ENCODE assay signal across 8 cellular contexts in the genomic region with DNA sequence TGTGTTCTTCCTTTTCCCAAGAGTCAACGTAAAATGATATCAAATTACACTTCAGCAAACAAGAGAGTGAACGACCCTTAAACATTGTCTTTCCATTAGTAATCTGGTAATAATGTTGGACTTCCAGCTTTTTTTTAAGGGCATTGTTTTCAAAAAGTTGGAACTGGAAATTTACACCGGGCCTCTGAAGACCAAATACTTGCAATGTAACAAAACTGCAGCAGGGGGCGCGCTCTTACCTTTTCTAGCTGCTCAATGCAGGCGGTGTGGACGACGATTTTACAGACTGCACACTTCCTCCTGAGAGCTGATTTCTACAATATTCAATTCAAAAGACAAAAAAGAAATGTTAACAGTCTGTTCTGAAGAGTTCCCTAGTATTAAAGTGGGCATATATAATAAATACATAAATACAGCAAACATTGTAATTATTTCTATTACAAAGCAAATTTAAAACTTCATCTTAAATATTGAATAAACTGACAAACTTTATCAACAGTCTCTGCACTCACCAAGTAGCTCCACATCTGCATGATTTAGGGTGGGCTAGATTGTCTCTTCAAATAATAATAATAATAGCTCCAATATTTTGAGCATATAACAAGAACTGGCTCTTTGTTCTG.
DNase-seq lines count a peak whose midpoint lies in the region; ATAC-seq and TF ChIP-seq lines count a peak whose summit lies in the region.

No MANE protein-coding gene starts in this region.

- H3K79me2 ChIP-seq in SK-N-SH (ENCODE audit: insufficient read depth) = no peaks in the 10 kb centered on the region

- H3K9ac ChIP-seq in SK-N-SH = peak overlapping the region; percentile 26

- peak; percentile 30 for DNase-seq in GDM1 (lab: John Stamatoyannopoulos, UW)
- DNase-seq in HEK293T (ENCODE audit: extremely low spot score) = peak; percentile 78
- DNase-seq in NCI-H1048 (lab: John Stamatoyannopoulos, UW) = peak; percentile 48
- peak; percentile 74 for DNase-seq in SK-N-SH
- DNase-seq in activated naive CD8-positive, alpha-beta T cell treated with anti-CD3 and anti-CD28 coated beads, Interleukin-2, amount 50 U/mL, for 24 hours = peak; percentile 78
- peak; percentile 72 to 79 for DNase-seq in heart right ventricle
- DNase-seq in putamen (ENCODE audit: low spot score) = peak; percentile 70

- TF ChIP-seq RAD21 in SK-N-SH (IDR thresholded peaks at IDR 0.05; ENCODE audit: low read length) = peak; percentile 99

- H3K4me3 ChIP-seq in SK-N-SH (ENCODE audit: low read depth in 2 of 2, low read length in 1 of 2) (peak overlapping the region in 1 of 2 experiments; percentile 20; a peak in 1 of 4 replicates), heart right ventricle (no peak overlapping the region)

- no peaks in the 10 kb centered on the region for H3K9me2 ChIP-seq in SK-N-SH

- H3K4me1 ChIP-seq in SK-N-SH (ENCODE audit: control insufficient read depth in 1 of 2, insufficient read depth in 2 of 2, low read depth in 1 of 2, low read length in 1 of 2) = peaks cover 26 to 27% of the 10 kb centered on the region in 2 experiments
- peaks cover 0 to 30% (median 15%) of the 10 kb centered on the region in 9 donors for H3K4me1 ChIP-seq in heart right ventricle

- POLR2A ChIA-PET in HEK293T (lab: Yijun Ruan, JAX) (no interaction called here), SK-N-SH (lab: Yijun Ruan, JAX) (interaction anchor here (2.2 kb wide), 1 partner anchor 191 kb away, joined by 14 read pairs; a partner anchor contains a TSS)

- H3K27me3 ChIP-seq in SK-N-SH (ENCODE audit: insufficient read depth) (no peaks in the 10 kb centered on the region), heart right ventricle (no peaks in the 10 kb centered on the region)

- WGBS in SK-N-SH (ENCODE audit: low lambda C conversion rate) = 4% methylated on average over 8 of the region's 8 CpGs
- 4 to 5% methylated on average over 8 of the region's 8 CpGs for WGBS in heart right ventricle, 2 donors

- H4K20me1 ChIP-seq in SK-N-SH (ENCODE audit: insufficient read depth) = no peaks in the 10 kb centered on the region

- peak overlapping the region; percentile 55 to 92 for H3K27ac ChIP-seq in SK-N-SH (ENCODE audit: low read depth in 2 of 2, low read length in 1 of 2)
- peak overlapping the region in 4 of 10 donors; percentile 6 to 49 (median 40) for H3K27ac ChIP-seq in heart right ventricle

- no peaks in the 10 kb centered on the region for H3K4me1 Mint-ChIP-seq in activated naive CD8-positive, alpha-beta T cell treated with anti-CD3 and anti-CD28 coated beads, Interleukin-2, amount 50 U/mL, for 24 hours

- no peak overlapping the region for H3K4me3 Mint-ChIP-seq in activated naive CD8-positive, alpha-beta T cell treated with anti-CD3 and anti-CD28 coated beads, Interleukin-2, amount 50 U/mL, for 24 hours

- H3K9me3 ChIP-seq in SK-N-SH (no peaks in the 10 kb centered on the region), heart right ventricle (no peaks in the 10 kb centered on the region)

- H3K27me3 Mint-ChIP-seq in activated naive CD8-positive, alpha-beta T cell treated with anti-CD3 and anti-CD28 coated beads, Interleukin-2, amount 50 U/mL, for 24 hours = peaks cover 8% of the 10 kb centered on the region

- intact Hi-C loops in heart right ventricle (cut with DNase I) = loop anchor here (1.0 to 10.0 kb wide), 9 partner anchors 128 to 358 kb away; a partner anchor contains a TSS

- peak overlapping the region; percentile 81 for H2AFZ ChIP-seq in SK-N-SH (ENCODE audit: low read depth)

- peak; percentile 65 for ATAC-seq in activated naive CD8-positive, alpha-beta T cell treated with anti-CD3 and anti-CD28 coated beads, Interleukin-2, amount 50 U/mL, for 24 hours
- peak in 7 of 8 donors; percentile 75 to 92 (median 84) for ATAC-seq in heart right ventricle
- ATAC-seq in GM21367 (IDR thresholded peaks at IDR 0.05; ENCODE audit: unreplicated experiment) = no peak

- CTCF ChIA-PET in HEK293T (lab: Yijun Ruan, JAX) (interaction anchor here (0.6 to 2.0 kb wide), 15 partner anchors 9 to 1266 kb away, joined by 3 to 7 read pairs (median 3); no protein-coding TSS in a partner anchor), SK-N-SH (lab: Yijun Ruan, JAX) (interaction anchor here (0.6 to 12.7 kb wide), 89 partner anchors 10 to 698 kb away, joined by 3 to 178 read pairs (median 5); a partner anchor contains a TSS)

- no peak overlapping the region for H3K27ac Mint-ChIP-seq in activated naive CD8-positive, alpha-beta T cell treated with anti-CD3 and anti-CD28 coated beads, Interleukin-2, amount 50 U/mL, for 24 hours

- TF ChIP-seq CTCF in SK-N-SH (IDR thresholded peaks at IDR 0.05) (peak; percentile 99), heart right ventricle (IDR thresholded peaks at IDR 0.05) (peak; percentile 62 to 91 (median 88))

- TF ChIP-seq EP300 in SK-N-SH (IDR thresholded peaks at IDR 0.05; ENCODE audit: borderline replicate concordance in 1 of 2, low read depth in 1 of 2, low read length in 1 of 2) = no peak

- peak overlapping the region; percentile 12; the same call in 1 of the 2 replicates for H3K4me2 ChIP-seq in SK-N-SH

- H3F3A ChIP-seq in SK-N-SH (replicated peaks; ENCODE audit: insufficient read depth) = peaks cover 9% of the 10 kb centered on the region

- H3K36me3 ChIP-seq in SK-N-SH (replicated peaks in 1 of 2; ENCODE audit: control insufficient read depth in 1 of 2, insufficient read depth in 2 of 2, low read length in 1 of 2) (peaks cover 0 to 6% of the 10 kb centered on the region in 2 experiments), heart right ventricle (no peaks in the 10 kb centered on the region)

- no peaks in the 10 kb centered on the region for H3K9me3 Mint-ChIP-seq in activated naive CD8-positive, alpha-beta T cell treated with anti-CD3 and anti-CD28 coated beads, Interleukin-2, amount 50 U/mL, for 24 hours

- H3K36me3 Mint-ChIP-seq in activated naive CD8-positive, alpha-beta T cell treated with anti-CD3 and anti-CD28 coated beads, Interleukin-2, amount 50 U/mL, for 24 hours (ENCODE audit: low read depth) = no peaks in the 10 kb centered on the region

TF ChIP-seq in HEK293T, 16 proteins besides CTCF, POLR2A, EP300 and RAD21:
- no peak for TF ChIP-seq ZNF384 (IDR thresholded peaks at IDR 0.05)
- no peak for TF ChIP-seq NFRKB (IDR thresholded peaks at IDR 0.05)
- TF ChIP-seq BHLHE40 (IDR thresholded peaks at IDR 0.05; ENCODE audit: borderline replicate concordance) = no peak
- TF ChIP-seq FOXA1 (IDR thresholded peaks at IDR 0.05) = no peak
- TF ChIP-seq TARDBP (IDR thresholded peaks at IDR 0.05) = no peak
- no peak for TF ChIP-seq CTBP1 (IDR thresholded peaks at IDR 0.05; ENCODE audit: borderline replicate concordance)
- TF ChIP-seq SUZ12 (IDR thresholded peaks at IDR 0.05) = no peak
- TF ChIP-seq HDGF (IDR thresholded peaks at IDR 0.05; ENCODE audit: borderline replicate concordance) = no peak
- no peak for TF ChIP-seq ARNT (IDR thresholded peaks at IDR 0.05)
- TF ChIP-seq, protein P1, sequence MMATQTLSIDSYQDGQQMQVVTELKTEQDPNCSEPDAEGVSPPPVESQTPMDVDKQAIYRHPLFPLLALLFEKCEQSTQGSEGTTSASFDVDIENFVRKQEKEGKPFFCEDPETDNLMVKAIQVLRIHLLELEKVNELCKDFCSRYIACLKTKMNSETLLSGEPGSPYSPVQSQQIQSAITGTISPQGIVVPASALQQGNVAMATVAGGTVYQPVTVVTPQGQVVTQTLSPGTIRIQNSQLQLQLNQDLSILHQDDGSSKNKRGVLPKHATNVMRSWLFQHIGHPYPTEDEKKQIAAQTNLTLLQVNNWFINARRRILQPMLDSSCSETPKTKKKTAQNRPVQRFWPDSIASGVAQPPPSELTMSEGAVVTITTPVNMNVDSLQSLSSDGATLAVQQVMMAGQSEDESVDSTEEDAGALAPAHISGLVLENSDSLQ (IDR thresholded peaks at IDR 0.05) = no peak
- no peak for TF ChIP-seq L3MBTL2 (conservative IDR thresholded peaks at IDR 0.05)
- TF ChIP-seq SP1 (IDR thresholded peaks at IDR 0.05) = no peak
- no peak for TF ChIP-seq FOXK2 (IDR thresholded peaks at IDR 0.05)
- no peak for TF ChIP-seq LEF1 (IDR thresholded peaks at IDR 0.05; ENCODE audit: borderline replicate concordance)
- TF ChIP-seq FOXM1 (IDR thresholded peaks at IDR 0.05; ENCODE audit: borderline replicate concordance) = no peak
- no peak for TF ChIP-seq ELF4 (IDR thresholded peaks at IDR 0.05)

TF ChIP-seq in SK-N-SH, 30 proteins besides CTCF, POLR2A, EP300 and RAD21:
- TF ChIP-seq, protein P2, sequence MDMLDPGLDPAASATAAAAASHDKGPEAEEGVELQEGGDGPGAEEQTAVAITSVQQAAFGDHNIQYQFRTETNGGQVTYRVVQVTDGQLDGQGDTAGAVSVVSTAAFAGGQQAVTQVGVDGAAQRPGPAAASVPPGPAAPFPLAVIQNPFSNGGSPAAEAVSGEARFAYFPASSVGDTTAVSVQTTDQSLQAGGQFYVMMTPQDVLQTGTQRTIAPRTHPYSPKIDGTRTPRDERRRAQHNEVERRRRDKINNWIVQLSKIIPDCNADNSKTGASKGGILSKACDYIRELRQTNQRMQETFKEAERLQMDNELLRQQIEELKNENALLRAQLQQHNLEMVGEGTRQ (IDR thresholded peaks at IDR 0.05; ENCODE audit: borderline replicate concordance, low read depth, low read length) = no peak
- TF ChIP-seq MXI1 (IDR thresholded peaks at IDR 0.05; ENCODE audit: low read depth, low read length) = peak; percentile 40; the same call in 1 of the 2 replicates
- TF ChIP-seq, protein P3, sequence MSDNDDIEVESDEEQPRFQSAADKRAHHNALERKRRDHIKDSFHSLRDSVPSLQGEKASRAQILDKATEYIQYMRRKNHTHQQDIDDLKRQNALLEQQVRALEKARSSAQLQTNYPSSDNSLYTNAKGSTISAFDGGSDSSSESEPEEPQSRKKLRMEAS (IDR thresholded peaks at IDR 0.05; ENCODE audit: low read depth) = 0 out of 2 replicates have a peak, but pooled peaks have one; percentile 31
- TF ChIP-seq FOXJ3 (CRISPR knock-in tag; IDR thresholded peaks at IDR 0.05) = no peak
- no peak for TF ChIP-seq POLR2AphosphoS5 (IDR thresholded peaks at IDR 0.05; ENCODE audit: low read depth, low read length)
- TF ChIP-seq TCF12 (IDR thresholded peaks at IDR 0.05) = no peak
- TF ChIP-seq NRF1 (IDR thresholded peaks at IDR 0.05; ENCODE audit: low read depth, low read length) = 0 out of 2 replicates have a peak, but pooled peaks have one; percentile 18
- TF ChIP-seq SMC3 (IDR thresholded peaks at IDR 0.05; ENCODE audit: low read depth, low read length) = peak; percentile 97
- TF ChIP-seq NFIC (IDR thresholded peaks at IDR 0.05; ENCODE audit: borderline replicate concordance) = no peak
- 0 out of 2 replicates have a peak, but pooled peaks have one; percentile 11 for TF ChIP-seq RCOR1 (IDR thresholded peaks at IDR 0.05; ENCODE audit: low read length)
- peak; percentile 60; the same call in 1 of the 2 replicates for TF ChIP-seq SIN3A (IDR thresholded peaks at IDR 0.05; ENCODE audit: borderline replicate concordance, low read depth, low read length)
TF ChIP-seq in SK-N-SH: peak in this region for 6.
